9 cellular contexts compared by ENCODE assay signal in the genomic region with DNA sequence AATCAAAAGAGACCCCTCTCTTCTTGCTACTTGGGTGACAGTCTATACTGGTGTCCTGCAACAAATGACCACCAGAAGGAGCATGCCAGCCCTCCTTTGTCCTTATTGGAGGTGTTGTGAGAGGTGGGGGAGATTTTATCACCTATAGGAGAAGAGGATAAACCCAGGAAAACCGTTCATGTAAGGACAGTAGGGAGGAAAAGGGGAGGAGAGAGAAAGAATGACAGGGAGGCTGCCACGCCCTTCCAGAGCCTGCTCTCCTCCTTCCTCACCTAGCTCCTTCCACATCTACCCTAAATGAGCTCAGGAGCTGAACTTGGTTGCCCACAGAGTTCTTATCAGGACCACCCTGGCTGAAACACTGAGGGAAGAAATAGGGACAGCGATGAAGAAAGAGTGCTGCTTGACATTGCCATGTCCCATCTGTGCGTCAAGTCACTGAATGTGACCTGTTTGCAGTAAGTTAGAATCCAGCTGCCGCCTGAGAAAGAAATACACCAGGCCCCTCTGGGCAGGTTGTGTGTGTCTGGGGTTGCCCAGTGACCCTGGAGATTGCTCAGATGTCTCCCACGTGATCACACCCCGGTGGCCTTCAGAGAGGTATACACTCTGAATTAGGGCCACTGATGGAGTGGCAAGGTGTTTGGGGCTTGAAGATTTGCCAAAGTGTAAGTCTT. TPM values are rescaled to one million over a fixed set of nuclear protein-coding genes. Genes with fewer than 3 reads are reported as not detected.
DNase-seq lines count a peak whose midpoint lies in the region; ATAC-seq lines count a peak whose summit lies in the region.
"Had no signal": no experiment of that assay in that cellular context is flagged by ENCODE, and none has a peak within 500 bp of the region (broad histone marks: within the 10 kb centered on the region; RNA-seq: fewer than 3 reads in every experiment).

No MANE protein-coding gene starts in this region.

- no peaks in the 10 kb centered on the region for H3K27me3 Mint-ChIP-seq in T-helper 1 cell treated with Interleukin-12 subunit alpha and Interleukin-12 subunit beta and Interleukin-4 antibody, amounts not matched to agents 30 μg/mL and 1 μg/mL, for 36 hours (ENCODE audit: low read depth)

- H3K4me1 Mint-ChIP-seq in T-helper 1 cell treated with Interleukin-12 subunit alpha and Interleukin-12 subunit beta and Interleukin-4 antibody, amounts not matched to agents 30 μg/mL and 1 μg/mL, for 36 hours (ENCODE audit: low read depth), result peaks cover 80% of the 10 kb centered on the region

- DNase-seq in mucosa of gallbladder (ENCODE audit: low spot score), result peak; percentile 9
- DNase-seq in NCI-H524 treated with DMSO at 0.1 percent for 48 hours (lab: John Stamatoyannopoulos, UW), result no peak
- no peak for DNase-seq in NCI-H1092 (lab: John Stamatoyannopoulos, UW)
- DNase-seq: heart left ventricle had no signal

- H3K4me3 Mint-ChIP-seq in T-helper 1 cell treated with Interleukin-12 subunit alpha and Interleukin-12 subunit beta and Interleukin-4 antibody, amounts not matched to agents 30 μg/mL and 1 μg/mL, for 36 hours, result peak overlapping the region; percentile 81

- H3K9me3 Mint-ChIP-seq in T-helper 1 cell treated with Interleukin-12 subunit alpha and Interleukin-12 subunit beta and Interleukin-4 antibody, amounts not matched to agents 30 μg/mL and 1 μg/mL, for 36 hours, result no peaks in the 10 kb centered on the region

- H3K36me3 Mint-ChIP-seq in T-helper 1 cell treated with Interleukin-12 subunit alpha and Interleukin-12 subunit beta and Interleukin-4 antibody, amounts not matched to agents 30 μg/mL and 1 μg/mL, for 36 hours (ENCODE audit: low read depth), result no peaks in the 10 kb centered on the region

- ATAC-seq in GM18517 (IDR thresholded peaks at IDR 0.05; ENCODE audit: unreplicated experiment), result peak; percentile 50
- peak; percentile 27 for ATAC-seq in GM21737 (IDR thresholded peaks at IDR 0.05; ENCODE audit: unreplicated experiment)
- no peak for ATAC-seq in HG03025 (IDR thresholded peaks at IDR 0.05; ENCODE audit: low FRiP score, unreplicated experiment)
- no peak for ATAC-seq in GM18858 (IDR thresholded peaks at IDR 0.05; ENCODE audit: unreplicated experiment)

- H3K27ac Mint-ChIP-seq in T-helper 1 cell treated with Interleukin-12 subunit alpha and Interleukin-12 subunit beta and Interleukin-4 antibody, amounts not matched to agents 30 μg/mL and 1 μg/mL, for 36 hours, result peak overlapping the region; percentile 94

RNA-seq across cellular contexts. Expression of gene ETS1, which starts 40.4 kb away (rescaled TPM):
- total RNA-seq in mucosa of gallbladder, result 39.4 TPM

Comparison
In these comparisons a context has a peak if more than half of its experiments do, and no peak if none do; other contexts are left out.
1. ATAC-seq: peak in GM18517 (single experiment) and GM21737 (single experiment); none in HG03025 (single experiment) and GM18858 (single experiment).